ENCODE assay signal across 11 cellular contexts in the genomic region with DNA sequence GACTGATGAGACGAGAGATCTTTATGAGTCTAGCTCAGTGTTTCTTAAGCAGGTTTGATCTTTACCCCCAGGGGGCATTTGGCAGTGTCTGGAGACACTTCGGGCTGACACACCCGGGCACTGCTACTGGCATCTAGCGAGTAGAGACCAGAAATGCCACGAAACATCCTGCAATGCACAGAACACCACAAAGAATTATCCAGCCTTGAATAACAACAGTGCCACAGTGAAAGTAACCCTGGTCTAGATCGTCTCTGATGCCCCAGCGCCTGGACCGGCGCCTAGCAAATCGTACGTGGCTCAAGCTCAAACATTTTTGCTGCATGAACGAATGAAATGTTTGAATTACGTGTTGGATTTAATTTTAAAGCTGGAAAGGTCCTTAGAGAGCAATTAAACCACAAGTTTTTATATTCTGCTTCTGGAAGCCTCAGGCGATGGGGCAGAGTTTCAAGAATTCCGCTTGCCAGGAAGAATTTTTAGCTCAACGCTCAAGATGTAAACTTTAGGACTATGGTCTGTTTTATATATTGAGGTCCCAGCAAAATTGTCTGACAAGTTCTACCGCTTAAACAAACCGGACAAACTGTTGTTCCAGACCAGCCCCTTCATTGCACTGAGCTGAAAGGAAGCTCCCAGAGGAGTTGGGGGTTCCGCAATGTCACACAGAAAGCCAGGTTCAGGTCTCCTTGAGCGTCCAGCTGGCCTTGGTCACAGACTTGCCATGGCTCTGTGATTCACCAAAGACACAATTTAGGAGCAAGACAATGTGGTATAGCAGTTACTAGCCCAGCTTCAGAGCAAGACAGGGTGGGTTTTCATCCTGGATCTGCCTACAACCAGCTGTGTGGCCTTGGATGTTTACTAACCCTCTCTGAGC. TPM values are rescaled to one million over a fixed set of nuclear protein-coding genes. Genes with fewer than 3 reads are reported as not detected.
DNase-seq lines count a peak whose midpoint lies in the region; ATAC-seq and TF ChIP-seq lines count a peak whose summit lies in the region.
"Had no signal": no experiment of that assay in that cellular context is flagged by ENCODE, and none has a peak within 500 bp of the region (broad histone marks: within the 10 kb centered on the region; RNA-seq: fewer than 3 reads in every experiment).

No MANE protein-coding gene starts in this region.

- H3K27ac ChIP-seq in upper lobe of right lung: no peak overlapping the region

- H3K36me3 ChIP-seq in MG63 (no peaks in the 10 kb centered on the region), mucosa of stomach (ENCODE audit: control insufficient read depth, insufficient read depth, low read length) (no peaks in the 10 kb centered on the region), upper lobe of right lung (no peaks in the 10 kb centered on the region)

- H3K4me3 ChIP-seq in MG63 (peak overlapping the region; percentile 0; the same call in 1 of the 2 replicates), mucosa of stomach (ENCODE audit: low read length) (no peak overlapping the region), upper lobe of right lung (no peak overlapping the region)
- H3K4me3 ChIP-seq: lung had no signal

- TF ChIP-seq CTCF in upper lobe of right lung (IDR thresholded peaks at IDR 0.05): no peak

- peaks cover 2% of the 10 kb centered on the region for H3K4me1 ChIP-seq in mucosa of stomach (ENCODE audit: control insufficient read depth, insufficient read depth, low read length)
- peaks cover 4% of the 10 kb centered on the region for H3K4me1 ChIP-seq in upper lobe of right lung

- no peak for ATAC-seq in upper lobe of right lung

- H3K27me3 ChIP-seq in MG63 (no peaks in the 10 kb centered on the region), mucosa of stomach (ENCODE audit: control insufficient read depth, insufficient read depth, low read length) (no peaks in the 10 kb centered on the region), upper lobe of right lung (no peaks in the 10 kb centered on the region)

- no peaks in the 10 kb centered on the region for H3K9me3 ChIP-seq in MG63
- no peaks in the 10 kb centered on the region for H3K9me3 ChIP-seq in mucosa of stomach (ENCODE audit: control insufficient read depth, low read length)
- H3K9me3 ChIP-seq in upper lobe of right lung: no peaks in the 10 kb centered on the region

- DNase-seq in AG08396 (ENCODE audit: low spot score) (peak; percentile 57), MG63 (peak; percentile 88), dedifferentiated amniotic fluid mesenchymal stem cell (ENCODE audit: extremely low spot score) (peak; percentile 92), iPS-NIHi7 (ENCODE audit: extremely low spot score) (no peak), NOMO-1 treated with dmso at 0.1 percent for 144 hours (lab: John Stamatoyannopoulos, UW; ENCODE audit: unreplicated experiment) (no peak), upper lobe of right lung (no peak), DMS153 (lab: John Stamatoyannopoulos, UW) (no peak)
- DNase-seq: activated B cell treated with CpG ODN at 0.5 μM for 24 hours, NCI-H1048 had no signal

- intact Hi-C loops in upper lobe of right lung (cut with DNase I): no loop called here

- peak overlapping the region; percentile 44 for H3K9ac ChIP-seq in mucosa of stomach (ENCODE audit: low read length)

RNA-seq across cellular contexts. Expression of a gene that starts 44.2 kb away (rescaled TPM):
- 26.0 and 37.7 TPM in 2 replicates for total RNA-seq in MG63 (2014; rRNA removed; shearing (Covaris generic); ENCODE audit: low replicate concordance)
- total RNA-seq in upper lobe of right lung: 71.6 TPM

Comparison
In these comparisons a context has a peak if more than half of its experiments do, and no peak if none do; other contexts are left out.
1. DNase-seq: peak in AG08396 (single experiment), MG63 (single experiment) and dedifferentiated amniotic fluid mesenchymal stem cell (single experiment); none in iPS-NIHi7 (single experiment), NOMO-1 treated with dmso at 0.1 percent for 144 hours (single experiment), upper lobe of right lung (single experiment) and DMS153 (single experiment).